In genomic region chr7:100270915-100271593, GRCh38 we compare ENCODE assay signal across 8 cellular contexts. TPM values are rescaled to one million over a fixed set of nuclear protein-coding genes. Genes with fewer than 3 reads are reported as not detected.
DNase-seq lines count a peak whose midpoint lies in the region; ATAC-seq and TF ChIP-seq lines count a peak whose summit lies in the region.
"Not testable (repeated sequence)": the region's sequence is repeated elsewhere in the genome, so short reads cannot be mapped to it uniquely, and the experiment has no call there.

No MANE protein-coding gene starts in this region.

- peak overlapping the region; percentile 71 for H3K4me2 ChIP-seq in HCT116 (ENCODE audit: low read length)

- H3K9me3 ChIP-seq in HCT116 (ENCODE audit: control insufficient read depth in 1 of 2, insufficient read depth in 1 of 2, low read depth in 1 of 2, low read length in 2 of 2); heart left ventricle; naive thymus-derived CD4-positive, alpha-beta T cell (ENCODE audit: control insufficient read depth in 2 of 3, low read length in 3 of 3): not testable (repeated sequence)

- not testable (repeated sequence) for H3K36me3 ChIP-seq in HCT116 (ENCODE audit: control insufficient read depth in 1 of 2, insufficient read depth in 2 of 2, low read length in 2 of 2); heart left ventricle; naive thymus-derived CD4-positive, alpha-beta T cell (ENCODE audit: control insufficient read depth in 2 of 3, insufficient read depth in 3 of 3, low read length in 3 of 3)

- intact Hi-C loops in HCT116 (cut with micrococcal nuclease); heart left ventricle (cut with DNase I): not testable (repeated sequence)
- intact Hi-C loops in naive thymus-derived CD4-positive, alpha-beta T cell (cut with micrococcal nuclease), result loop anchor here (5.0 kb wide), 3 partner anchors 34 to 124 kb away; partner anchors contain the start of gene LAMTOR4 (in 1 of the 2)

- H3K4me1 ChIP-seq in HCT116 (ENCODE audit: control insufficient read depth in 1 of 2, insufficient read depth in 2 of 2, low read length in 2 of 2) (peaks cover 42 to 59% of the 10 kb centered on the region in 2 experiments), heart left ventricle (peaks cover 0 to 26% (median 3%) of the 10 kb centered on the region in 12 donors)
- H3K4me1 ChIP-seq in naive thymus-derived CD4-positive, alpha-beta T cell (ENCODE audit: control insufficient read depth in 2 of 2, insufficient read depth in 2 of 2, low read length in 2 of 2), result not testable (repeated sequence)

- H3K4me3 ChIP-seq in AG04449 (ENCODE audit: low read depth, low read length), result peak overlapping the region; percentile 69
- peak overlapping the region; percentile 50 to 57 for H3K4me3 ChIP-seq in HCT116 (replicated peaks in 1 of 2; ENCODE audit: low read depth in 1 of 2, low read length in 2 of 2)
- peak overlapping the region; percentile 64 to 66 for H3K4me3 ChIP-seq in cardiac fibroblast (replicated peaks in 1 of 2; ENCODE audit: low read depth in 2 of 2, low read length in 2 of 2)
- H3K4me3 ChIP-seq in heart left ventricle, result peak overlapping the region; percentile 57 to 93 (median 72)
- not testable (repeated sequence) for H3K4me3 ChIP-seq in naive thymus-derived CD4-positive, alpha-beta T cell (ENCODE audit: low read length)

- not testable (repeated sequence) for H3K27me3 ChIP-seq in HCT116 (ENCODE audit: insufficient read depth, low read length); heart left ventricle; naive thymus-derived CD4-positive, alpha-beta T cell (ENCODE audit: control insufficient read depth in 2 of 2, insufficient read depth in 2 of 2, low read length in 2 of 2)

- peak overlapping the region; percentile 72 for H3K4me3 Mint-ChIP-seq in activated CD8-positive, alpha-beta T cell treated with anti-CD3 and anti-CD28 coated beads, Interleukin-2, amount 10 ng/mL, durations not matched to agents 7 days and 5 days
- H3K4me3 Mint-ChIP-seq in naive thymus-derived CD4-positive, alpha-beta T cell, result peak overlapping the region; percentile 76 to 92 (median 85)

- not testable (repeated sequence) for ATAC-seq in HCT116; activated CD8-positive, alpha-beta T cell treated with anti-CD3 and anti-CD28 coated beads, Interleukin-2, amount 10 ng/mL, durations not matched to agents 7 days and 5 days; heart left ventricle; naive thymus-derived CD4-positive, alpha-beta T cell

- CTCF ChIA-PET in AG04449 (lab: Yijun Ruan, JAX); activated CD8-positive, alpha-beta T cell treated with anti-CD3 and anti-CD28 coated beads, Interleukin-2, amount 10 ng/mL, durations not matched to agents 7 days and 5 days (lab: Charles Lee): not testable (repeated sequence)
- CTCF ChIA-PET in HCT116 (lab: Charles Lee), result interaction anchor here (1.5 kb wide), 1 partner anchor 138 kb away, joined by 3 read pairs; no protein-coding TSS in a partner anchor
- CTCF ChIA-PET in naive thymus-derived CD4-positive, alpha-beta T cell (lab: Charles Lee), result interaction anchor here (0.6 kb wide), 1 partner anchor 47 kb away, joined by 4 read pairs; no protein-coding TSS in a partner anchor

- not testable (repeated sequence) for DNase-seq in AG04449 (ENCODE audit: low read depth, low spot score); HCT116 (ENCODE audit: low read depth, low spot score); activated CD8-positive, alpha-beta T cell treated with anti-CD3 and anti-CD28 coated beads, Interleukin-2, amount 10 ng/mL, durations not matched to agents 7 days and 5 days; heart left ventricle; naive thymus-derived CD4-positive, alpha-beta T cell
- DNase-seq in NCI-H69 (lab: John Stamatoyannopoulos, UW) (peak; percentile 76), cardiac fibroblast (ENCODE audit: low read depth in 2 of 2) (peak; percentile 5 to 26)
- peak; percentile 12 for DNase-seq in stimulated activated CD4-positive, alpha-beta T cell treated with anti-CD3 and anti-CD28 coated beads, Interleukin-15, amount 100 ng/mL, for 24 hours

- H3K27me3 Mint-ChIP-seq in activated CD8-positive, alpha-beta T cell treated with anti-CD3 and anti-CD28 coated beads, Interleukin-2, amount 10 ng/mL, durations not matched to agents 7 days and 5 days (ENCODE audit: low read depth); naive thymus-derived CD4-positive, alpha-beta T cell: not testable (repeated sequence)

- peaks cover 13% of the 10 kb centered on the region; the same call in 1 of the 2 replicates for H3K79me2 ChIP-seq in HCT116 (ENCODE audit: insufficient read depth, low read length)

- H3K27ac ChIP-seq in HCT116 (ENCODE audit: low read depth, low read length) (peak overlapping the region; percentile 66), heart left ventricle (peak overlapping the region in 2 of 12 donors; percentile 24 to 56)
- H3K27ac ChIP-seq in naive thymus-derived CD4-positive, alpha-beta T cell (ENCODE audit: low read depth, low read length), result not testable (repeated sequence)

- POLR2A ChIA-PET in AG04449 (lab: Yijun Ruan, JAX); HCT116 (lab: Charles Lee): not testable (repeated sequence)
- POLR2A ChIA-PET in activated CD8-positive, alpha-beta T cell treated with anti-CD3 and anti-CD28 coated beads, Interleukin-2, amount 10 ng/mL, durations not matched to agents 7 days and 5 days (lab: Charles Lee), result interaction anchor here (1.3 kb wide), 1 partner anchor 49 kb away, joined by 5 read pairs; no protein-coding TSS in a partner anchor
- POLR2A ChIA-PET in naive thymus-derived CD4-positive, alpha-beta T cell (lab: Charles Lee), result interaction anchor here (1.1 kb wide), 1 partner anchor 158 kb away, joined by 7 read pairs; the partner anchor contains the start of genes MEPCE and ZCWPW1

- TF ChIP-seq RAD21 in HCT116 (IDR thresholded peaks at IDR 0.05; ENCODE audit: low read depth), result not testable (repeated sequence)

- TF ChIP-seq CTCF in AG04449 (IDR thresholded peaks at IDR 0.05; ENCODE audit: insufficient read depth, low read length, missing control alignments); HCT116 (IDR thresholded peaks at IDR 0.05 in 2 of 3, conservative IDR thresholded peaks at IDR 0.05 in 1 of 3; ENCODE audit: borderline replicate concordance in 1 of 3, insufficient read depth in 1 of 3, low read depth in 2 of 3, low read length in 2 of 3); cardiac fibroblast (IDR thresholded peaks at IDR 0.05; ENCODE audit: low read depth, low read length); heart left ventricle (IDR thresholded peaks at IDR 0.05): not testable (repeated sequence)

- peaks cover 24% of the 10 kb centered on the region for H3K4me1 Mint-ChIP-seq in activated CD8-positive, alpha-beta T cell treated with anti-CD3 and anti-CD28 coated beads, Interleukin-2, amount 10 ng/mL, durations not matched to agents 7 days and 5 days (ENCODE audit: low read depth)
- H3K4me1 Mint-ChIP-seq in naive thymus-derived CD4-positive, alpha-beta T cell, result peaks cover 13 to 22% (median 18%) of the 10 kb centered on the region in 7 donors

- not testable (repeated sequence) for H3K9me3 Mint-ChIP-seq in activated CD8-positive, alpha-beta T cell treated with anti-CD3 and anti-CD28 coated beads, Interleukin-2, amount 10 ng/mL, durations not matched to agents 7 days and 5 days (ENCODE audit: insufficient read depth); naive thymus-derived CD4-positive, alpha-beta T cell

- not testable (repeated sequence) for H2AFZ ChIP-seq in HCT116 (ENCODE audit: low read depth, low read length, poor library complexity, severe bottlenecking)

- not testable (repeated sequence) for BruUV-seq in HCT116 (replicated peaks; lab: Mats Ljungman, UMichigan)

- H3K27ac Mint-ChIP-seq in activated CD8-positive, alpha-beta T cell treated with anti-CD3 and anti-CD28 coated beads, Interleukin-2, amount 10 ng/mL, durations not matched to agents 7 days and 5 days, result peak overlapping the region; percentile 59
- H3K27ac Mint-ChIP-seq in naive thymus-derived CD4-positive, alpha-beta T cell, result peak overlapping the region in 8 of 9 donors; percentile 30 to 82 (median 68)

- H3K9me2 ChIP-seq in HCT116 (ENCODE audit: insufficient read depth), result not testable (repeated sequence)

- H3K36me3 Mint-ChIP-seq in activated CD8-positive, alpha-beta T cell treated with anti-CD3 and anti-CD28 coated beads, Interleukin-2, amount 10 ng/mL, durations not matched to agents 7 days and 5 days (ENCODE audit: low read depth); naive thymus-derived CD4-positive, alpha-beta T cell: not testable (repeated sequence)

- H4K20me1 ChIP-seq in HCT116 (ENCODE audit: insufficient read depth), result not testable (repeated sequence)

- H3K9ac ChIP-seq in HCT116 (ENCODE audit: low read length), result peak overlapping the region; percentile 49

- TF ChIP-seq POLR2A in HCT116 (IDR thresholded peaks at IDR 0.05; ENCODE audit: borderline replicate concordance, extremely low read depth, insufficient read depth, insufficient read length); heart left ventricle (IDR thresholded peaks at IDR 0.05): not testable (repeated sequence)

- WGBS in heart left ventricle, 4 donors, result 1 to 5% (median 4%) methylated on average over 21 to 29 of the region's 29 CpGs

- RAD21 ChIA-PET in HCT116 (lab: Charles Lee; ENCODE audit: low non-redundant PET in 1 of 2, low total read pairs in 2 of 2, uncharacterized antibody in 2 of 2, unreplicated experiment in 2 of 2), result not testable (repeated sequence)

RNA-seq across cellular contexts. Expression of gene SPDYE3, which starts 36.4 kb away (rescaled TPM):
- total RNA-seq in HCT116 (2021; ENCODE audit: unreplicated experiment), result not detected
- 3.3 and 3.5 TPM in 2 replicates for polyA plus RNA-seq in HCT116 (2012)
- not detected for total RNA-seq in activated CD8-positive, alpha-beta T cell treated with anti-CD3 and anti-CD28 coated beads, Interleukin-2, amount 10 ng/mL, durations not matched to agents 7 days and 5 days
- not detected for total RNA-seq in heart left ventricle
- under 1 TPM; 0.03 to 0.15 TPM for polyA plus RNA-seq in heart left ventricle
- not detected for total RNA-seq in naive thymus-derived CD4-positive, alpha-beta T cell
- polyA plus RNA-seq in naive thymus-derived CD4-positive, alpha-beta T cell, result 1 to 10 TPM; 8.5 to 8.7 TPM

RNA-seq across cellular contexts. Expression of gene PVRIG, which starts 51.3 kb away (rescaled TPM):
- total RNA-seq in HCT116 (2021; ENCODE audit: unreplicated experiment) (0.30 TPM), heart left ventricle (1 to 10 TPM in 1 of 9 donors, under 1 TPM in 2, not detected in 6; 0.63 to 2.7 (median 0.97) TPM)
- polyA plus RNA-seq in HCT116 (2012), result 0.16 and 0.69 TPM in 2 replicates
- total RNA-seq in activated CD8-positive, alpha-beta T cell treated with anti-CD3 and anti-CD28 coated beads, Interleukin-2, amount 10 ng/mL, durations not matched to agents 7 days and 5 days, result 10 to 100 TPM; 61.6 to 64.8 TPM
- polyA plus RNA-seq in heart left ventricle, result under 1 TPM; 0.08 to 0.11 TPM
- 10 to 100 TPM; 32.1 to 88.7 (median 66.2) TPM for total RNA-seq in naive thymus-derived CD4-positive, alpha-beta T cell
- polyA plus RNA-seq in naive thymus-derived CD4-positive, alpha-beta T cell, result 10 to 100 TPM; 69.5 to 81.0 TPM

Comparison
In these comparisons a context has a peak if more than half of its experiments do, and no peak if none do; other contexts are left out.
1. RNA of gene PVRIG, which starts 51.3 kb away (total RNA-seq): 32.1 to 88.7 TPM in naive thymus-derived CD4-positive, alpha-beta T cell and 61.6 to 64.8 TPM in activated CD8-positive, alpha-beta T cell treated with anti-CD3 and anti-CD28 coated beads, Interleukin-2, amount 10 ng/mL, durations not matched to agents 7 days and 5 days; 0.30 TPM in HCT116 (single experiment) and 0.63 to 2.7 TPM in heart left ventricle; every median in the first group is over 4 times any median in the second.